ENCODE assay signal across 8 cellular contexts in the genomic region with DNA sequence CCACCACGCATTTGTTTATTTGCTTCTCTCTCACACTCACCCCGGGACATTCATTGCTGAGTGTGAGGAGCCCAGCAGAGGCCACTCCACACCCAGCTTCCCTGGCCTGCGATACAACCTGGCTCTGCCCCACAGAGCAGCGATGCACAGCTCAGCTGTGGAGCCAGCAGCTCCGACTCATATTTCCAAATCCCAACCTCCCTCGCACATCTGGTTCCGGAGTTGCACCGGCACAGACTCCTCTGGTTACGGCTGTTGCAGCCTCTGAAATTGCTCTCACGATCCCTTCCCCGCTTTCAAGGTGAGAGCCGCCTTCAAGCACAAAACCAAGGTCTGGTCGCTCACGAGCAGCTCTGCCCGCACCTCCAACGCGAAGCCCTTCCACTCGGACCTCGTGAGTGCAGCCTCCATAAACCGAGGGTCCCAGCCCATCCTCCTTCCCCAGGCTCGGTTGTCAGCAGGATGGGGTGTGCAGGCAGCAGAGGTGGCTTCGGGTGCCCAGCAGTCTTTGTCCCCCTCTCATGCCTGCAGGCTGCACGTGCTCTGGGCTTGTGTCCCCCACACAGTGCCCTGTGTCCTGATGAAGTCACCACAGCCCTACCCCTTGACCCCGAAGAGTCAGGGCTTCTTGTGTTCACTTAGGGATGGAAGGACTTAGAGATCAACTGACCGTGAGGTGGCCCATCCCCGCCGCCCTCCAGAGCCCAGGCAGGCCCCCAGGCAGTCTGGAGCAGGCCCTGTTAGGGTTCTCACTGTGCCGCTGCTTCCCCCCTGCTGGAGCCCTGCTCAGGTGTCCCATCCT.
DNase-seq lines count a peak whose midpoint lies in the region; TF ChIP-seq lines count a peak whose summit lies in the region.

No MANE protein-coding gene starts in this region.

- H3K36me3 ChIP-seq in testis (ENCODE audit: low read depth, missing control alignments), result no peaks in the 10 kb centered on the region

- TF ChIP-seq CTCF in testis (IDR thresholded peaks at IDR 0.05), result no peak

- 48 to 65% methylated on average over 14 to 28 of the region's 28 CpGs for WGBS in testis, 2 donors

- intact Hi-C loops in testis (cut with DNase I; ENCODE audit: low total_unique reads), result no loop called here

- no peak overlapping the region for H3K4me3 ChIP-seq in testis

- peak; percentile 28 for DNase-seq in activated CD8-positive, alpha-beta memory T cell treated with anti-CD3 and anti-CD28 coated beads for 24 hours
- no peak for DNase-seq in activated CD8-positive, alpha-beta memory T cell treated with anti-CD3 and anti-CD28 coated beads, Interleukin-2, amount 50 U/mL, for 48 hours
- peak; percentile 69 for DNase-seq in UCSD-AML1 (lab: John Stamatoyannopoulos, UW; ENCODE audit: unreplicated experiment)
- DNase-seq in iris pigment epithelial cell (ENCODE audit: low read depth), result peak; percentile 31
- DNase-seq in testis, result peak; percentile 71
- no peak for DNase-seq in iPS-NIHi11 (ENCODE audit: low spot score)
- DNase-seq in DMS153 (lab: John Stamatoyannopoulos, UW), result no peak
- no peak for DNase-seq in NCI-H187 (lab: John Stamatoyannopoulos, UW)

- no peaks in the 10 kb centered on the region for H3K27me3 ChIP-seq in testis

- no peaks in the 10 kb centered on the region for H3K9me3 ChIP-seq in testis

- no peak overlapping the region for H3K27ac ChIP-seq in testis

- no peaks in the 10 kb centered on the region for H3K4me1 ChIP-seq in testis

- no peak for TF ChIP-seq POLR2A in testis (IDR thresholded peaks at IDR 0.05)

Comparison
In these comparisons a context has a peak if more than half of its experiments do, and no peak if none do; other contexts are left out.
1. DNase-seq: peak in activated CD8-positive, alpha-beta memory T cell treated with anti-CD3 and anti-CD28 coated beads for 24 hours (single experiment), UCSD-AML1 (single experiment), iris pigment epithelial cell (single experiment) and testis (single experiment); none in activated CD8-positive, alpha-beta memory T cell treated with anti-CD3 and anti-CD28 coated beads, Interleukin-2, amount 50 U/mL, for 48 hours (single experiment), iPS-NIHi11 (single experiment), DMS153 (single experiment) and NCI-H187 (0 of 2).